9 cellular contexts compared by ENCODE assay signal in the genomic region with DNA sequence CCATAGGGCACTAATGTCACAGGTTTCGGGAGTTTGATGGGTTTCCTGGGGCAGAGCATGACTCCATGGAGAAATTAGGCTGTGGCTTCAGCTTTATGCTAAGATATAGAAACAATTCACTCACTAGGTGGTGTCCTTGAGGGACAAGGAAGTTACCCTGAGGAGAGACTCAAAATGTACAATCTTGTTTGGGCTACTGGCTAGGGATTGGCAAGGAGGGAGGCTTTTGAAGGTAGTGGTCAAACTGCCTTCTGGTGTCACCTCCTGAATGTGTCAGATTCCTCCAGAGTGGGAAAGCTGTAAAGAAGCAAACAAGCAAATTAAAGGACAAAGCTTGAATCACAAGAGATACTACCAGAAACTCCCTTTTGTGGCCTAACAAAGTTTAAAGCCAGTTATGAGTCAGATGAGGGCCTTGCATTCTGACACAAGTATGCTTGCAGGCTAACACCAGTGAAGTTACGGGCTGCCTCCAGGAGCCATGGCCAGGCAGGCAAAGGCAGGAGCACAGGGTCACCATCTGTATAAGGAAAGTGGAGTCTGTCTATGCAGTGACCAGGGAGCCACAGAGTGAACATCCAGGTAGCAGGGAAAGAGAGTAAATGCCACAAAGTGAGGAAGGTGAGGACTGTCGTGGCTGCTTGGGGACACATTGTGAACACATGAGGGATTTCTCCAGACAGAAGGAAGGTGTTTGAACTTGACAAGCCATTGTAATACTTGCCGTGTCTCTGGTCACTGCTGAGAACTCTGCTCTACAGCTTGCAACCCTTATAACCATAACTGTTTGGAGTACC.
DNase-seq lines count a peak whose midpoint lies in the region; ATAC-seq, FAIRE-seq and TF ChIP-seq lines count a peak whose summit lies in the region.
"Had no signal": no experiment of that assay in that cellular context is flagged by ENCODE, and none has a peak within 500 bp of the region (broad histone marks: within the 10 kb centered on the region; RNA-seq: fewer than 3 reads in every experiment).

No MANE protein-coding gene starts in this region.

- H3K4me1 Mint-ChIP-seq in astrocyte (ENCODE audit: low read depth, unreplicated experiment), result peaks cover 19% of the 10 kb centered on the region

- no peaks in the 10 kb centered on the region for H3K79me2 ChIP-seq in astrocyte (ENCODE audit: insufficient read depth, low read length)

- H3K9ac ChIP-seq in astrocyte (ENCODE audit: low read length), result no peak overlapping the region

- no peak overlapping the region for H3K4me3 Mint-ChIP-seq in astrocyte (ENCODE audit: unreplicated experiment)

- no peak overlapping the region for H3K27ac ChIP-seq in astrocyte (ENCODE audit: low read depth, low read length)
- H3K27ac ChIP-seq: SJSA1 had no signal

- peaks cover 6% of the 10 kb centered on the region for H3K27me3 Mint-ChIP-seq in astrocyte (ENCODE audit: low read depth, unreplicated experiment)

- no peak for FAIRE-seq in astrocyte (lab: Jason Lieb, UNC)

- peaks cover 2% of the 10 kb centered on the region for H3K9me3 ChIP-seq in astrocyte (ENCODE audit: insufficient read depth, low read depth, low read length)
- H3K9me3 ChIP-seq: SJSA1 had no signal

- no peak overlapping the region for H3K4me2 ChIP-seq in astrocyte (ENCODE audit: low read length)

- H4K20me1 ChIP-seq in astrocyte (ENCODE audit: insufficient read depth, low read length), result no peaks in the 10 kb centered on the region

- TF ChIP-seq CTCF in astrocyte (IDR thresholded peaks at IDR 0.05; ENCODE audit: insufficient read depth, low read depth, low read length), result no peak

- H3K27ac Mint-ChIP-seq in astrocyte (ENCODE audit: unreplicated experiment), result peak overlapping the region; percentile 87

- peaks cover 3% of the 10 kb centered on the region for H3K9me3 Mint-ChIP-seq in astrocyte (ENCODE audit: unreplicated experiment)

- H3K36me3 Mint-ChIP-seq in astrocyte (ENCODE audit: low read depth, unreplicated experiment), result no peaks in the 10 kb centered on the region

- no peaks in the 10 kb centered on the region for H3K36me3 ChIP-seq in astrocyte (ENCODE audit: insufficient read depth, low read length)
- H3K36me3 ChIP-seq: SJSA1 had no signal

- H3K4me3 ChIP-seq in astrocyte (ENCODE audit: insufficient read depth, low read depth, low read length), result no peak overlapping the region
- H3K4me3 ChIP-seq: SJSA1 had no signal

- H3K4me1 ChIP-seq in astrocyte (ENCODE audit: insufficient read depth, low read length), result no peaks in the 10 kb centered on the region

- ATAC-seq in GM19043 (IDR thresholded peaks at IDR 0.05; ENCODE audit: low read depth, unreplicated experiment) (peak; percentile 53), HG03196 (IDR thresholded peaks at IDR 0.05; ENCODE audit: unreplicated experiment) (peak; percentile 47)

- H2AFZ ChIP-seq in astrocyte (ENCODE audit: low read depth, low read length), result no peak overlapping the region

- peaks cover 2% of the 10 kb centered on the region for H3K27me3 ChIP-seq in astrocyte (ENCODE audit: insufficient read depth, low read length)
- H3K27me3 ChIP-seq: SJSA1 had no signal

- peak; percentile 16 for DNase-seq in EH (ENCODE audit: low read depth)
- DNase-seq in astrocyte (ENCODE audit: low read depth), result peak; percentile 4
- DNase-seq in D341Med (ENCODE audit: low spot score), result no peak
- no peak for DNase-seq in central memory CD4-positive, alpha-beta T cell
- no peak for DNase-seq in H4 (ENCODE audit: low spot score)
- no peak for DNase-seq in NCI-H1436 (lab: John Stamatoyannopoulos, UW)

Comparison
In these comparisons a context has a peak if more than half of its experiments do, and no peak if none do; other contexts are left out.
1. DNase-seq: peak in EH (single experiment) and astrocyte (single experiment); none in D341Med (single experiment), central memory CD4-positive, alpha-beta T cell (single experiment), H4 (single experiment) and NCI-H1436 (single experiment).